Comparison of ENCODE assay signal across 1 cellular context in genomic region chr4:53916431-53916889, GRCh38.
A peak's percentile ranks its signal among the peaks of the same experiment; 100 is the strongest.
TF ChIP-seq lines count a peak whose summit lies in the region.

No MANE protein-coding gene starts in this region.

TF ChIP-seq in SK-N-SH, 30 proteins besides CTCF, POLR2A, EP300 and RAD21 (continued from another document):
- TF ChIP-seq ELF1 (IDR thresholded peaks at IDR 0.05), result no peak
- TF ChIP-seq FOSL2 (IDR thresholded peaks at IDR 0.05; ENCODE audit: borderline replicate concordance, low read depth), result peak; percentile 16; the same call in 1 of the 2 replicates
- TF ChIP-seq GABPA (IDR thresholded peaks at IDR 0.05; ENCODE audit: low read depth), result no peak
- TF ChIP-seq TCF12 (IDR thresholded peaks at IDR 0.05), result 0 out of 2 replicates have a peak, but pooled peaks have one; percentile 8
